Comparison of ENCODE assay signal across 1 cellular context in the genomic region with DNA sequence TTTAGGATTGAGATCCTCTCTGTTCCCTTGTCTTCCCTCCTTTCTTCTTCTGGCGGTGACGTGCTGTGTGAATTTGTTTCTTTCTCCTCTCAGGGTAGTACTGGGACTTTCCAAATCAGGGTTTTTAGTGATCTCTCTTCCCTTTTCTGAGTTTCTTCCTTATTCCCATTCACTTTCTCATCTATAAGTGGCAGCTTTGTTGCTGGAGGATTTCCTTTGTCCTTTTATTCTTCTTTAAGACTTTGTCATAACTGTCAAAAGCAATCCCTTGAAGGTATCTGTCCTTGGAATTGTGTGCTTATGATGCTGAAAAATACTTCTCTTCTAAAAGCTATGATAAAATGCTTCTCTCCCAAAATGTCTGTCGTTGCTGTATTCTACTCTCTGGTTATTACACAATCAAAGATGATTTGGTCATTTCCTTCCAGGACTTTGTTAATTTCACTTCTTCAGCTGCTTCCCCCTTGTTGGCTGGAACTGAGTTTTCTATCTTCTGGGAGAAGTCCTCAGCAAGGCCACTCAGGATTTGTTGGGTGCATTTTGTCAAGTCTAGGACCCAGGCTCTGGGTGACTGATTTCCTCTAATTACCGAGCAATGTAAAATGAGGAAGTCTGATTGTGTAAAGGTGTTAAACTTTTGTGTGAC.
TF ChIP-seq lines count a peak whose summit lies in the region.

No MANE protein-coding gene starts in this region.

TF ChIP-seq in IMR-90, 13 proteins besides CTCF, POLR2A, EP300 and RAD21:
- TF ChIP-seq RCOR1 (IDR thresholded peaks at IDR 0.05; ENCODE audit: insufficient replicate concordance, low read length), result no peak
- TF ChIP-seq CEBPB (IDR thresholded peaks at IDR 0.05; ENCODE audit: low read depth, low read length), result peak; percentile 77
